In the genomic region with DNA sequence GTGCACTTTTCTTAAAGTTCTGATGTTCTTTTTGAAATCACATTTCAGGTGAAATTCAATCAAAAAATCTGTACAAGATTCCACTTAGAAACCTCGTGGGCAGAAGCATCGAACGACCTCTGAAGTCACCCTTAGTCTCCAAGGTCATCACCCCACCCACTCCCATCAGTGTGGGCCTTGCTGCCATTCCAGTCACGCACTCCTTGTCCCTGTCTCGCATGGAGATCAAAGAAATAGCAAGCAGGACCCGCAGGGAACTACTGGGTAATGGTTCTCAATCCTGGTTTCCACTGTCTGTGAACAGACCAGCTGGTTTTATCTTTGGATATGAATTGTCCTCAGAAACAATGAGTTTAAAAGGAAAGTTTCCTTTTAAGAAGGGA, we compare ENCODE assay signal across 8 cellular contexts. TPM values are rescaled to one million over a fixed set of nuclear protein-coding genes. Genes with fewer than 3 reads are reported as not detected.
DNase-seq lines count a peak whose midpoint lies in the region; ATAC-seq lines count a peak whose summit lies in the region.

No MANE protein-coding gene starts in this region.

- no peak for DNase-seq in activated T-cell treated with anti-CD3 and anti-CD28 coated beads, Interleukin-2, amount 50 U/mL, for 24 hours
- no peak for DNase-seq in activated T-cell treated with anti-CD3 and anti-CD28 coated beads, Interleukin-2, amount 50 U/mL, for 48 hours
- no peak for DNase-seq in activated T-helper 1 cell treated with anti-CD3 and anti-CD28 coated beads, Interleukin-12 subunit alpha, Interleukin-12 subunit beta, Interleukin-2, Interleukin-4 antibody, amounts not matched to agents 30 ng/mL and 10 ng/mL and 1 ng/mL, durations not matched to agents 14 hours and 24 hours and 36 hours (ENCODE audit: low spot score)
- DNase-seq in islet precursor cell (peak; percentile 89), superior temporal gyrus (ENCODE audit: extremely low spot score) (peak; percentile 16), NCI-H69 (lab: John Stamatoyannopoulos, UW) (no peak), DMS114 treated with DMSO at 0.1 percent for 48 hours (lab: John Stamatoyannopoulos, UW; ENCODE audit: unreplicated experiment) (no peak)

- H3K27ac Mint-ChIP-seq in activated T-cell treated with anti-CD3 and anti-CD28 coated beads, Interleukin-2, amount 50 U/mL, for 24 hours = peak overlapping the region; percentile 87
- peak overlapping the region; percentile 89 for H3K27ac Mint-ChIP-seq in activated T-helper 1 cell treated with anti-CD3 and anti-CD28 coated beads, Interleukin-12 subunit alpha, Interleukin-12 subunit beta, Interleukin-2, Interleukin-4 antibody, amounts not matched to agents 30 ng/mL and 10 ng/mL and 1 ng/mL, durations not matched to agents 14 hours and 24 hours and 36 hours

- intact Hi-C loops in activated T-helper 1 cell treated with anti-CD3 and anti-CD28 coated beads, Interleukin-12 subunit alpha, Interleukin-12 subunit beta, Interleukin-2, Interleukin-4 antibody, amounts not matched to agents 30 ng/mL and 10 ng/mL and 1 ng/mL, durations not matched to agents 14 hours and 24 hours and 36 hours (cut with micrococcal nuclease) = loop anchor here (1.0 to 5.0 kb wide), 9 partner anchors 7 to 638 kb away; a partner anchor contains a TSS

- H3K4me1 Mint-ChIP-seq in activated T-cell treated with anti-CD3 and anti-CD28 coated beads, Interleukin-2, amount 50 U/mL, for 24 hours (ENCODE audit: low read depth) = peaks cover 31% of the 10 kb centered on the region
- H3K4me1 Mint-ChIP-seq in activated T-helper 1 cell treated with anti-CD3 and anti-CD28 coated beads, Interleukin-12 subunit alpha, Interleukin-12 subunit beta, Interleukin-2, Interleukin-4 antibody, amounts not matched to agents 30 ng/mL and 10 ng/mL and 1 ng/mL, durations not matched to agents 14 hours and 24 hours and 36 hours (ENCODE audit: low read depth) = peaks cover 24% of the 10 kb centered on the region

- no peak for ATAC-seq in HG03280 (IDR thresholded peaks at IDR 0.05; ENCODE audit: unreplicated experiment)

- H3K9me3 Mint-ChIP-seq in activated T-cell treated with anti-CD3 and anti-CD28 coated beads, Interleukin-2, amount 50 U/mL, for 24 hours = no peaks in the 10 kb centered on the region
- no peaks in the 10 kb centered on the region for H3K9me3 Mint-ChIP-seq in activated T-helper 1 cell treated with anti-CD3 and anti-CD28 coated beads, Interleukin-12 subunit alpha, Interleukin-12 subunit beta, Interleukin-2, Interleukin-4 antibody, amounts not matched to agents 30 ng/mL and 10 ng/mL and 1 ng/mL, durations not matched to agents 14 hours and 24 hours and 36 hours

- peaks cover 74% of the 10 kb centered on the region for H3K27me3 Mint-ChIP-seq in activated T-cell treated with anti-CD3 and anti-CD28 coated beads, Interleukin-2, amount 50 U/mL, for 24 hours
- peaks cover 50% of the 10 kb centered on the region for H3K27me3 Mint-ChIP-seq in activated T-helper 1 cell treated with anti-CD3 and anti-CD28 coated beads, Interleukin-12 subunit alpha, Interleukin-12 subunit beta, Interleukin-2, Interleukin-4 antibody, amounts not matched to agents 30 ng/mL and 10 ng/mL and 1 ng/mL, durations not matched to agents 14 hours and 24 hours and 36 hours (ENCODE audit: insufficient read depth)

- H3K36me3 Mint-ChIP-seq in activated T-cell treated with anti-CD3 and anti-CD28 coated beads, Interleukin-2, amount 50 U/mL, for 24 hours (ENCODE audit: low read depth) = no peaks in the 10 kb centered on the region
- H3K36me3 Mint-ChIP-seq in activated T-helper 1 cell treated with anti-CD3 and anti-CD28 coated beads, Interleukin-12 subunit alpha, Interleukin-12 subunit beta, Interleukin-2, Interleukin-4 antibody, amounts not matched to agents 30 ng/mL and 10 ng/mL and 1 ng/mL, durations not matched to agents 14 hours and 24 hours and 36 hours (ENCODE audit: low read depth) = no peaks in the 10 kb centered on the region

- H3K4me3 Mint-ChIP-seq in activated T-cell treated with anti-CD3 and anti-CD28 coated beads, Interleukin-2, amount 50 U/mL, for 24 hours = peak overlapping the region; percentile 45
- peak overlapping the region; percentile 37 for H3K4me3 Mint-ChIP-seq in activated T-helper 1 cell treated with anti-CD3 and anti-CD28 coated beads, Interleukin-12 subunit alpha, Interleukin-12 subunit beta, Interleukin-2, Interleukin-4 antibody, amounts not matched to agents 30 ng/mL and 10 ng/mL and 1 ng/mL, durations not matched to agents 14 hours and 24 hours and 36 hours

RNA-seq across cellular contexts. Expression of a gene that starts 8.1 kb away (rescaled TPM):
- 10.4 and 11.6 TPM in 2 replicates for total RNA-seq in activated T-helper 1 cell treated with anti-CD3 and anti-CD28 coated beads, Interleukin-12 subunit alpha, Interleukin-12 subunit beta, Interleukin-2, Interleukin-4 antibody, amounts not matched to agents 30 ng/mL and 10 ng/mL and 1 ng/mL, durations not matched to agents 14 hours and 24 hours and 36 hours

RNA-seq across cellular contexts. Expression of a gene that starts 35.3 kb away (rescaled TPM):
- total RNA-seq in activated T-helper 1 cell treated with anti-CD3 and anti-CD28 coated beads, Interleukin-12 subunit alpha, Interleukin-12 subunit beta, Interleukin-2, Interleukin-4 antibody, amounts not matched to agents 30 ng/mL and 10 ng/mL and 1 ng/mL, durations not matched to agents 14 hours and 24 hours and 36 hours = 21.7 and 23.1 TPM in 2 replicates

Comparison
In these comparisons a context has a peak if more than half of its experiments do, and no peak if none do; other contexts are left out.
1. DNase-seq: peak in islet precursor cell (single experiment) and superior temporal gyrus (single experiment); none in activated T-cell treated with anti-CD3 and anti-CD28 coated beads, Interleukin-2, amount 50 U/mL, for 24 hours (single experiment), activated T-cell treated with anti-CD3 and anti-CD28 coated beads, Interleukin-2, amount 50 U/mL, for 48 hours (0 of 2), activated T-helper 1 cell treated with anti-CD3 and anti-CD28 coated beads, Interleukin-12 subunit alpha, Interleukin-12 subunit beta, Interleukin-2, Interleukin-4 antibody, amounts not matched to agents 30 ng/mL and 10 ng/mL and 1 ng/mL, durations not matched to agents 14 hours and 24 hours and 36 hours (single experiment), NCI-H69 (single experiment) and DMS114 treated with DMSO at 0.1 percent for 48 hours (single experiment).